Comparison of ENCODE assay signal across 21 cellular contexts in genomic region chr3:194961555-194961954, GRCh38.
DNase-seq lines count a peak whose midpoint lies in the region; ATAC-seq and TF ChIP-seq lines count a peak whose summit lies in the region.
"Had no signal": no experiment of that assay in that cellular context is flagged by ENCODE, and none has a peak within 500 bp of the region (broad histone marks: within the 10 kb centered on the region; RNA-seq: fewer than 3 reads in every experiment).

No MANE protein-coding gene starts in this region.

- no peak for TF ChIP-seq CTCF in fibroblast of the aortic adventitia (IDR thresholded peaks at IDR 0.05; ENCODE audit: insufficient read depth, low read length)
- no peak for TF ChIP-seq CTCF in type B pancreatic cell (conservative IDR thresholded peaks at IDR 0.05)

- no peak overlapping the region for H3K27ac Mint-ChIP-seq in activated CD8-positive, alpha-beta memory T cell treated with anti-CD3 and anti-CD28 coated beads, Interleukin-2, amount 10 ng/mL, durations not matched to agents 7 days and 5 days
- no peak overlapping the region for H3K27ac Mint-ChIP-seq in type B pancreatic cell
- H3K27ac Mint-ChIP-seq: CD14-positive monocyte had no signal

- peak; percentile 37 for DNase-seq in activated CD8-positive, alpha-beta memory T cell treated with anti-CD3 and anti-CD28 coated beads for 24 hours
- no peak for DNase-seq in activated CD8-positive, alpha-beta memory T cell treated with anti-CD3 and anti-CD28 coated beads, Interleukin-2, amount 10 ng/mL, durations not matched to agents 7 days and 5 days
- DNase-seq in fibroblast of the aortic adventitia (ENCODE audit: low read depth) (peak; percentile 10), mesenteric fat pad (ENCODE audit: low spot score) (peak; percentile 62), type B pancreatic cell (ENCODE audit: extremely low spot score, unreplicated experiment) (peak; percentile 27), NCI-H2196 (lab: John Stamatoyannopoulos, UW; ENCODE audit: unreplicated experiment) (no peak), T-helper 1 cell (no peak)
- no peak for DNase-seq in activated T-cell treated with anti-CD3 and anti-CD28 coated beads, Interleukin-2, amount 50 U/mL, for 48 hours
- DNase-seq: GDM1, GOT3, HCEC 1CT, KBM-7, NCI-H1092, NCI-H1436, NCI-H187 treated with DMSO at 0.1 percent for 48 hours, NCI-H226, NCI-H524, NCI-H774, Peyer's patch had no signal

- H3K27me3 Mint-ChIP-seq in activated CD8-positive, alpha-beta memory T cell treated with anti-CD3 and anti-CD28 coated beads, Interleukin-2, amount 10 ng/mL, durations not matched to agents 7 days and 5 days, result peaks cover 5% of the 10 kb centered on the region
- H3K27me3 Mint-ChIP-seq in type B pancreatic cell, result peaks cover 9% of the 10 kb centered on the region

- no peaks in the 10 kb centered on the region for H3K36me3 Mint-ChIP-seq in activated CD8-positive, alpha-beta memory T cell treated with anti-CD3 and anti-CD28 coated beads, Interleukin-2, amount 10 ng/mL, durations not matched to agents 7 days and 5 days
- no peaks in the 10 kb centered on the region for H3K36me3 Mint-ChIP-seq in type B pancreatic cell
- H3K36me3 Mint-ChIP-seq: CD14-positive monocyte had no signal

- no peak for ATAC-seq in activated CD8-positive, alpha-beta memory T cell treated with anti-CD3 and anti-CD28 coated beads, Interleukin-2, amount 10 ng/mL, durations not matched to agents 7 days and 5 days

- H3K9me3 Mint-ChIP-seq in activated CD8-positive, alpha-beta memory T cell treated with anti-CD3 and anti-CD28 coated beads, Interleukin-2, amount 10 ng/mL, durations not matched to agents 7 days and 5 days (ENCODE audit: low read depth), result no peaks in the 10 kb centered on the region
- no peaks in the 10 kb centered on the region for H3K9me3 Mint-ChIP-seq in type B pancreatic cell
- H3K9me3 Mint-ChIP-seq: CD14-positive monocyte had no signal

- no peak overlapping the region for H3K4me3 ChIP-seq in fibroblast of the aortic adventitia (ENCODE audit: low read depth, low read length)
- H3K4me3 ChIP-seq: Peyer's patch, SJSA1 had no signal

- no peaks in the 10 kb centered on the region for H3K4me1 Mint-ChIP-seq in activated CD8-positive, alpha-beta memory T cell treated with anti-CD3 and anti-CD28 coated beads, Interleukin-2, amount 10 ng/mL, durations not matched to agents 7 days and 5 days
- H3K4me1 Mint-ChIP-seq in type B pancreatic cell (ENCODE audit: unreplicated experiment), result no peaks in the 10 kb centered on the region
- H3K4me1 Mint-ChIP-seq: CD14-positive monocyte had no signal

- H3K4me3 Mint-ChIP-seq in activated CD8-positive, alpha-beta memory T cell treated with anti-CD3 and anti-CD28 coated beads, Interleukin-2, amount 10 ng/mL, durations not matched to agents 7 days and 5 days, result no peak overlapping the region
- H3K4me3 Mint-ChIP-seq in type B pancreatic cell, result no peak overlapping the region
- H3K4me3 Mint-ChIP-seq: CD14-positive monocyte had no signal

- CTCF ChIA-PET in activated CD8-positive, alpha-beta memory T cell treated with anti-CD3 and anti-CD28 coated beads, Interleukin-2, amount 10 ng/mL, durations not matched to agents 7 days and 5 days (lab: Charles Lee), result no interaction called here

Comparison
In these comparisons a context has a peak if more than half of its experiments do, and no peak if none do; other contexts are left out.
1. DNase-seq: peak in activated CD8-positive, alpha-beta memory T cell treated with anti-CD3 and anti-CD28 coated beads for 24 hours (single experiment), fibroblast of the aortic adventitia (single experiment), mesenteric fat pad (single experiment) and type B pancreatic cell (single experiment); none in activated CD8-positive, alpha-beta memory T cell treated with anti-CD3 and anti-CD28 coated beads, Interleukin-2, amount 10 ng/mL, durations not matched to agents 7 days and 5 days (single experiment), activated T-cell treated with anti-CD3 and anti-CD28 coated beads, Interleukin-2, amount 50 U/mL, for 48 hours (0 of 2), NCI-H2196 (single experiment) and T-helper 1 cell (0 of 5).